In the genomic region with DNA sequence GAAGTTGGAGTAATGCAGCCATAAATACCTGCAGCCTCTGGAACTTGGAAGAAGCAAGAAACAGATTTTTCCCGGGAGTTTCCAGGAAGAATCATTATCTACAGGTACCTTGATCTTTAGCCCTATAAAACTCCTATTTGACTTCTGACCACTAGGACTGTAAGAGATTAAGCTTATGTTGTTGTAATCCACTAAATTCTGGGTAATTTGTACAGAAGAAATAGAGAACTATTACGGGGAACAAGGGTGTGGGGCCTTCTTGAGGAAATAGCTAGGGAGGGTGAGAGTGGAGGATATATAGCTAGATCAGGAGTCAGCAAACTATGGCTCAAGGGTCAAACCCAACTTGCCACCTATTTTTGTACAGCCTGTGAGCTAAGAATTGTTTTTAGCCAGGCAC, we compare ENCODE assay signal across 25 cellular contexts.
"Had no signal": no experiment of that assay in that cellular context is flagged by ENCODE, and none has a peak within 500 bp of the region (broad histone marks: within the 10 kb centered on the region; RNA-seq: fewer than 3 reads in every experiment).

No MANE protein-coding gene starts in this region.

- H3K36me3 ChIP-seq: left ventricle myocardium inferior, ovary, right atrium auricular region, right lobe of liver, stomach, thyroid gland, transverse colon, upper lobe of left lung had no signal

- H3K27me3 Mint-ChIP-seq: natural killer cell treated with Interleukin-12 subunit alpha and Interleukin-12 subunit beta and Interleukin-15 and Interleukin-18, amount 100 ng/mL, for 72 hours; stimulated activated naive B cell treated with anti-CD40 and anti-IgM and Interleukin-4, amounts not matched to agents 10 μg/mL and 1 μg/mL and 100 μg/mL, for 72 hours had no signal

- H3K4me1 Mint-ChIP-seq: immature natural killer cell; mesothelial cell of epicardium; naive thymus-derived CD4-positive, alpha-beta T cell; stimulated activated naive B cell treated with anti-CD40 and anti-IgM and Interleukin-4, amounts not matched to agents 10 μg/mL and 1 μg/mL and 100 μg/mL, for 72 hours had no signal

- H3K27me3 ChIP-seq: ovary, right atrium auricular region, right lobe of liver, stomach, testis, thyroid gland, transverse colon, upper lobe of left lung had no signal

- H3K4me1 ChIP-seq: left ventricle myocardium inferior, right atrium auricular region, right lobe of liver, stomach, testis, thyroid gland, transverse colon, upper lobe of left lung had no signal

- H3K4me3 Mint-ChIP-seq: immature natural killer cell; mesothelial cell of epicardium; naive thymus-derived CD4-positive, alpha-beta T cell; natural killer cell treated with Interleukin-12 subunit alpha and Interleukin-12 subunit beta and Interleukin-15 and Interleukin-18, amount 100 ng/mL, for 72 hours; stimulated activated naive B cell treated with anti-CD40 and anti-IgM and Interleukin-4, amounts not matched to agents 10 μg/mL and 1 μg/mL and 100 μg/mL, for 72 hours had no signal

- H3K27ac ChIP-seq: left ventricle myocardium inferior, ovary, right atrium auricular region, right lobe of liver, stomach, testis, thyroid gland, transverse colon, upper lobe of left lung had no signal

- DNase-seq: head of caudate nucleus; hypothalamus; immature natural killer cell; kidney; left ventricle myocardium inferior; mesendoderm; naive thymus-derived CD4-positive, alpha-beta T cell; ovary; right lobe of liver; stimulated activated CD4-positive, alpha-beta T cell treated with anti-CD3 and anti-CD28 coated beads, Interleukin-12 subunit alpha, Interleukin-12 subunit beta, amount 100 ng/mL, for 4 hours; stimulated activated CD4-positive, alpha-beta T cell treated with anti-CD3 and anti-CD28 coated beads, Interleukin-15, amount 100 ng/mL, for 24 hours; stimulated activated CD4-positive, alpha-beta T cell treated with anti-CD3 and anti-CD28 coated beads, Interleukin-2, amount 100 ng/mL, for 24 hours; stimulated activated CD4-positive, alpha-beta T cell treated with anti-CD3 and anti-CD28 coated beads, Interleukin-4, amount 100 ng/mL, for 1 hour; stimulated activated naive B cell treated with anti-CD40 and anti-IgM and Interleukin-4, amounts not matched to agents 10 μg/mL and 1 μg/mL and 100 μg/mL, for 72 hours; stimulated activated naive CD8-positive, alpha-beta T cell treated with anti-CD3 and anti-CD28 coated beads, Interleukin-15, Interleukin-2, amounts not matched to agents 100 U/mL and 50 U/mL, for 24 hours; stomach; testis; thyroid gland; transverse colon; upper lobe of left lung had no signal

- H3K9me3 Mint-ChIP-seq: natural killer cell treated with Interleukin-12 subunit alpha and Interleukin-12 subunit beta and Interleukin-15 and Interleukin-18, amount 100 ng/mL, for 72 hours had no signal

- H3K9me3 ChIP-seq: ovary, right atrium auricular region, right lobe of liver, stomach, testis, thyroid gland, transverse colon, upper lobe of left lung had no signal

- H3K27ac Mint-ChIP-seq: immature natural killer cell; mesothelial cell of epicardium; naive thymus-derived CD4-positive, alpha-beta T cell; natural killer cell treated with Interleukin-12 subunit alpha and Interleukin-12 subunit beta and Interleukin-15 and Interleukin-18, amount 100 ng/mL, for 72 hours; progenitor cell of endocrine pancreas; stimulated activated naive B cell treated with anti-CD40 and anti-IgM and Interleukin-4, amounts not matched to agents 10 μg/mL and 1 μg/mL and 100 μg/mL, for 72 hours had no signal

- H3K4me3 ChIP-seq: left ventricle myocardium inferior, lung, ovary, right atrium auricular region, right lobe of liver, stomach, testis, thyroid gland, transverse colon, upper lobe of left lung had no signal

- H3K36me3 Mint-ChIP-seq: immature natural killer cell; mesothelial cell of epicardium; natural killer cell treated with Interleukin-12 subunit alpha and Interleukin-12 subunit beta and Interleukin-15 and Interleukin-18, amount 100 ng/mL, for 72 hours; stimulated activated naive B cell treated with anti-CD40 and anti-IgM and Interleukin-4, amounts not matched to agents 10 μg/mL and 1 μg/mL and 100 μg/mL, for 72 hours had no signal

- ATAC-seq: naive thymus-derived CD4-positive, alpha-beta T cell; natural killer cell treated with Interleukin-12 subunit alpha and Interleukin-12 subunit beta and Interleukin-15 and Interleukin-18, amount 100 ng/mL, for 72 hours; right lobe of liver; stimulated activated naive B cell treated with anti-CD40 and anti-IgM and Interleukin-4, amounts not matched to agents 10 μg/mL and 1 μg/mL and 100 μg/mL, for 72 hours; stimulated activated naive CD8-positive, alpha-beta T cell treated with anti-CD3 and anti-CD28 coated beads, Interleukin-15, Interleukin-2, amounts not matched to agents 100 U/mL and 50 U/mL, for 24 hours had no signal
